In the genomic region with DNA sequence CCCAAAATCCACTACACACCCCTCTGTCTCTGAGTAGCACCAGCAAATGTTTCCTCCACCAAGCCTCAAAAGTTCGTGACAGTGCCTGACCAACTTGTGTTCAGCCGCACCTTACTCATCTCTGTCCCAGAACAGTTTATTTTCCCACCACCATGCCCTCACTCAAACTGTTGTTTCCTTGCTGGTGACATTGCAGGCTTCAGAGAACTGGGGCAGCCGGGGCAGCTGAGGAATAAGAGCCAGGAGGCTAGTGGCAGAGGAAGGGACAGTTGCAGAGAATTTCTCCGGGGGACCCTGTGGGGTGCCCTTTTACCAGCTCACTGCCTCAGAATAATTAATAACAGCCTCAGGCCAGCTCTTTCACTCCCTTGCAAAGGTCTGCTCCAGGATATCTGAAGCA, we compare ENCODE assay signal across 1 cellular context.
TF ChIP-seq lines count a peak whose summit lies in the region.

No MANE protein-coding gene starts in this region.

TF ChIP-seq in H1, 55 proteins besides CTCF, POLR2A, EP300 and RAD21:
- TF ChIP-seq JUND (IDR thresholded peaks at IDR 0.05; ENCODE audit: low read length), result no peak
- TF ChIP-seq TAF1 (IDR thresholded peaks at IDR 0.05; ENCODE audit: low read depth, low read length), result no peak
- TF ChIP-seq BRCA1 (IDR thresholded peaks at IDR 0.05; ENCODE audit: low read depth, low read length), result no peak
- TF ChIP-seq, protein P1, sequence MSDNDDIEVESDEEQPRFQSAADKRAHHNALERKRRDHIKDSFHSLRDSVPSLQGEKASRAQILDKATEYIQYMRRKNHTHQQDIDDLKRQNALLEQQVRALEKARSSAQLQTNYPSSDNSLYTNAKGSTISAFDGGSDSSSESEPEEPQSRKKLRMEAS (IDR thresholded peaks at IDR 0.05), result no peak
- no peak for TF ChIP-seq SUZ12 (IDR thresholded peaks at IDR 0.05; ENCODE audit: low read length)
- no peak for TF ChIP-seq SP2 (IDR thresholded peaks at IDR 0.05; ENCODE audit: low read length)
- TF ChIP-seq CHD7 (IDR thresholded peaks at IDR 0.05; ENCODE audit: insufficient replicate concordance, low read length), result no peak
- TF ChIP-seq FOSL1 (IDR thresholded peaks at IDR 0.05; ENCODE audit: insufficient read depth, low read depth, low read length), result no peak
- no peak for TF ChIP-seq SIN3A (conservative IDR thresholded peaks at IDR 0.05 in 1 of 2, IDR thresholded peaks at IDR 0.05 in 1 of 2; ENCODE audit: low read depth in 1 of 2, low read length in 2 of 2)
- no peak for TF ChIP-seq NRF1 (IDR thresholded peaks at IDR 0.05; ENCODE audit: low read depth, low read length)
- no peak for TF ChIP-seq SAP30 (IDR thresholded peaks at IDR 0.05; ENCODE audit: insufficient read depth, insufficient replicate concordance, low read length)
- no peak for TF ChIP-seq RFX5 (IDR thresholded peaks at IDR 0.05; ENCODE audit: borderline replicate concordance, low read depth, low read length)
- no peak for TF ChIP-seq CBX8 (IDR thresholded peaks at IDR 0.05; ENCODE audit: borderline replicate concordance, low read depth, low read length)
- no peak for TF ChIP-seq TEAD4 (IDR thresholded peaks at IDR 0.05; ENCODE audit: low read depth, low read length)
TF ChIP-seq in H1: peak in this region for 0.
